Comparison of ENCODE assay signal across 13 cellular contexts in the genomic region with DNA sequence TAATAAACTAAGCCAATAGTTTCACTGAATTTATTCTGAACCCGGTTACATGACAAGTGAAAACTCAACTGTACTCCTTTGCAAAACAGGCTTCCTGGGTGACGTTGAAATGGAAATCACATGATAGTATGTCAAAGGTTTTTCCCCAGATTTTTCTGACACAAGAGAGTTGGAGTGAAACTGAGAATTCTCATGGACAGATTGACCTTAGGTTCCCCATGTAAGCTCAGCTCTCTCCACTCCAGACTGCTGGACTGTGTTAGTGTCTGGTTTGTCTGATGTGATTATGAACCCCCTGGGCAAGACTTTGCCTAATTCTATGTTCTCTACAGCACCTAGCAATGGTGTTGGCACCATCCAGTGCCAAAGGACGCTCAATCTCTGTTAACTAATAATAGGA.
DNase-seq lines count a peak whose midpoint lies in the region; ATAC-seq and TF ChIP-seq lines count a peak whose summit lies in the region.
"Had no signal": no experiment of that assay in that cellular context is flagged by ENCODE, and none has a peak within 500 bp of the region (broad histone marks: within the 10 kb centered on the region; RNA-seq: fewer than 3 reads in every experiment).

No MANE protein-coding gene starts in this region.

- intact Hi-C loops in testis (cut with DNase I; ENCODE audit: low total_unique reads) = no loop called here

- H4K20me1 ChIP-seq in Karpas-422 (ENCODE audit: insufficient read depth, low read depth, low read length) = no peaks in the 10 kb centered on the region

- H3K9me3 Mint-ChIP-seq in chondrocyte (ENCODE audit: low read depth) = no peaks in the 10 kb centered on the region

- no peaks in the 10 kb centered on the region for H3K4me1 ChIP-seq in right atrium auricular region
- H3K4me1 ChIP-seq in Karpas-422 (ENCODE audit: low read length) = no peaks in the 10 kb centered on the region
- no peaks in the 10 kb centered on the region for H3K4me1 ChIP-seq in testis
- H3K4me1 ChIP-seq: left ventricle myocardium inferior had no signal

- H3K9ac ChIP-seq in Karpas-422 (ENCODE audit: low read length) = no peak overlapping the region

- ATAC-seq in GM18511 (IDR thresholded peaks at IDR 0.05; ENCODE audit: unreplicated experiment) = peak; percentile 78
- ATAC-seq in GM21447 (IDR thresholded peaks at IDR 0.05; ENCODE audit: unreplicated experiment) = peak; percentile 77
- peak; percentile 62 for ATAC-seq in HG03060 (IDR thresholded peaks at IDR 0.05; ENCODE audit: low read depth, unreplicated experiment)

- no peaks in the 10 kb centered on the region for H3K79me2 ChIP-seq in Karpas-422 (ENCODE audit: low read length)

- H3K36me3 ChIP-seq in right atrium auricular region = no peaks in the 10 kb centered on the region
- H3K36me3 ChIP-seq in Karpas-422 (ENCODE audit: insufficient read depth, low read length) = no peaks in the 10 kb centered on the region
- H3K36me3 ChIP-seq in testis (ENCODE audit: low read depth, missing control alignments) = no peaks in the 10 kb centered on the region
- H3K36me3 ChIP-seq: left ventricle myocardium inferior had no signal

- H3K27ac Mint-ChIP-seq in chondrocyte (ENCODE audit: unreplicated experiment) = peak overlapping the region; percentile 88
- H3K27ac Mint-ChIP-seq: progenitor cell of endocrine pancreas had no signal

- H3K4me3 ChIP-seq in right atrium auricular region (no peak overlapping the region), Karpas-422 (ENCODE audit: low read length) (no peak overlapping the region), testis (no peak overlapping the region)
- H3K4me3 ChIP-seq: left ventricle myocardium inferior, PC-9 had no signal

- H3K27me3 ChIP-seq in right atrium auricular region (no peaks in the 10 kb centered on the region), Karpas-422 (ENCODE audit: low read length) (no peaks in the 10 kb centered on the region; the same call in 1 of the 2 replicates), testis (no peaks in the 10 kb centered on the region)

- no peaks in the 10 kb centered on the region for H3K27me3 Mint-ChIP-seq in chondrocyte (ENCODE audit: low read depth)
- H3K27me3 Mint-ChIP-seq: central memory CD8-positive, alpha-beta T cell; progenitor cell of endocrine pancreas had no signal

- H3K4me1 Mint-ChIP-seq in chondrocyte (ENCODE audit: low read depth) = peaks cover 86% of the 10 kb centered on the region
- H3K4me1 Mint-ChIP-seq: central memory CD8-positive, alpha-beta T cell had no signal

- no peak overlapping the region for H3K4me3 Mint-ChIP-seq in chondrocyte (ENCODE audit: unreplicated experiment)
- H3K4me3 Mint-ChIP-seq: central memory CD8-positive, alpha-beta T cell had no signal

- 71 to 87% methylated on average over 3 of the region's 3 CpGs for WGBS in testis, 2 donors

- TF ChIP-seq CTCF in chondrocyte (IDR thresholded peaks at IDR 0.05) (peak; percentile 30), right atrium auricular region (IDR thresholded peaks at IDR 0.05) (no peak), testis (IDR thresholded peaks at IDR 0.05) (no peak)

- H2AFZ ChIP-seq in Karpas-422 (ENCODE audit: low read length) = no peak overlapping the region
- H2AFZ ChIP-seq: PC-9 had no signal

- H3K4me2 ChIP-seq in Karpas-422 (ENCODE audit: low read depth, low read length, poor library complexity, severe bottlenecking) = no peak overlapping the region
- H3K4me2 ChIP-seq: PC-9 had no signal

- no peaks in the 10 kb centered on the region for H3K9me2 ChIP-seq in Karpas-422 (replicated peaks; ENCODE audit: insufficient read depth, low read length)

- H3K9me3 ChIP-seq in right atrium auricular region (no peaks in the 10 kb centered on the region), Karpas-422 (ENCODE audit: low read length) (no peaks in the 10 kb centered on the region), testis (no peaks in the 10 kb centered on the region)
- H3K9me3 ChIP-seq: left ventricle myocardium inferior had no signal

- H3K27ac ChIP-seq in right atrium auricular region (no peak overlapping the region), Karpas-422 (ENCODE audit: low read length) (no peak overlapping the region), testis (no peak overlapping the region)
- H3K27ac ChIP-seq: left ventricle myocardium inferior, PC-9 had no signal

- DNase-seq in chondrocyte (ENCODE audit: low spot score) (no peak), right atrium auricular region (ENCODE audit: low spot score) (no peak), Karpas-422 (no peak), testis (no peak), NCI-H2029 treated with DMSO at 0.1 percent for 48 hours (lab: John Stamatoyannopoulos, UW) (no peak)
- DNase-seq: left ventricle myocardium inferior, NCI-H1694 treated with DMSO at 0.1 percent for 48 hours, PC-9 had no signal

- TF ChIP-seq POLR2A in testis (IDR thresholded peaks at IDR 0.05) = no peak

- H3K36me3 Mint-ChIP-seq in chondrocyte (ENCODE audit: low read depth) = peaks cover 6% of the 10 kb centered on the region
